22 cellular contexts compared by ENCODE assay signal in genomic region chr5:65173130-65173525, GRCh38.
"Had no signal": no experiment of that assay in that cellular context is flagged by ENCODE, and none has a peak within 500 bp of the region (broad histone marks: within the 10 kb centered on the region; RNA-seq: fewer than 3 reads in every experiment).

No MANE protein-coding gene starts in this region.

- H3K36me3 Mint-ChIP-seq: activated CD4-positive, alpha-beta memory T cell treated with anti-CD3 and anti-CD28 coated beads for 36 hours; T-cell had no signal

- H3K9me3 Mint-ChIP-seq: activated CD4-positive, alpha-beta memory T cell treated with anti-CD3 and anti-CD28 coated beads for 36 hours; activated CD4-positive, alpha-beta T cell treated with anti-CD3 and anti-CD28 coated beads, Interleukin-2, amount 10 ng/mL, durations not matched to agents 7 days and 5 days; activated naive CD4-positive, alpha-beta T cell treated with anti-CD3 and anti-CD28 coated beads, Interleukin-2, amount 50 U/mL, for 72 hours; activated T-cell treated with anti-CD3 and anti-CD28 coated beads, Interleukin-2, amount 50 U/mL, for 4 hours; T-cell had no signal

- H3K27ac Mint-ChIP-seq: activated CD4-positive, alpha-beta memory T cell treated with anti-CD3 and anti-CD28 coated beads for 36 hours; activated CD4-positive, alpha-beta T cell treated with anti-CD3 and anti-CD28 coated beads, Interleukin-2, amount 10 ng/mL, durations not matched to agents 7 days and 5 days; activated naive CD4-positive, alpha-beta T cell treated with anti-CD3 and anti-CD28 coated beads, Interleukin-2, amount 50 U/mL, for 72 hours; T-cell had no signal

- ATAC-seq: K562, Panc1, Right ventricle myocardium inferior, T-cell had no signal

- H3K27me3 Mint-ChIP-seq: T-cell had no signal

- H3K4me3 Mint-ChIP-seq: activated CD4-positive, alpha-beta memory T cell treated with anti-CD3 and anti-CD28 coated beads for 36 hours; activated CD4-positive, alpha-beta T cell treated with anti-CD3 and anti-CD28 coated beads, Interleukin-2, amount 10 ng/mL, durations not matched to agents 7 days and 5 days; activated T-cell treated with anti-CD3 and anti-CD28 coated beads, Interleukin-2, amount 50 U/mL, for 4 hours; T-cell had no signal

- H3K27ac ChIP-seq: SK-N-MC, VCaP had no signal

- H3K4me3 ChIP-seq: K562, SK-N-MC had no signal

- DNase-seq: activated CD4-positive, alpha-beta T cell treated with anti-CD3 and anti-CD28 coated beads, Interleukin-2, amount 10 ng/mL, durations not matched to agents 7 days and 5 days; amygdala; caudate nucleus; Kasumi-1; NCI-H1417; NCI-H1930; NCI-H2171; NCI-H226; NCI-H510A; NCI-H526 treated with DMSO at 0.1 percent for 48 hours; NCI-H82; OCI-M1; RPMI8226 had no signal
